ENCODE assay signal across 8 cellular contexts in genomic region chr7:102395958-102396709, GRCh38.
DNase-seq lines count a peak whose midpoint lies in the region; ATAC-seq and TF ChIP-seq lines count a peak whose summit lies in the region.

Gene PRKRIP1, plus strand, starts transcription at chr7:102396363. Its CDS starts 49 bp downstream, at chr7:102396412.

- peak within 1 kb of the TSS; percentile 98 for H3K4me3 ChIP-seq in astrocyte of the cerebellum (ENCODE audit: low read depth, low read length)

- no peak for TF ChIP-seq CTCF in astrocyte of the cerebellum (IDR thresholded peaks at IDR 0.05; ENCODE audit: low read depth, low read length, missing control alignments)

- in situ Hi-C loops in astrocyte of the cerebellum (cut with HindIII; ENCODE audit: low sequenced_read_pairs) = no loop called here

- DNase-seq in NCI-H2081 treated with DMSO at 0.1 percent for 48 hours (lab: John Stamatoyannopoulos, UW) (peak; percentile 90), T1000 (lab: John Stamatoyannopoulos, UW) (peak; percentile 63), astrocyte of the cerebellum (ENCODE audit: low read depth) (peak; percentile 94), hippocampal formation (lab: John Stamatoyannopoulos, UW) (peak; percentile 83 to 90), retina (peak; percentile 97), cortex of kidney (lab: John Stamatoyannopoulos, UW) (no peak)

- ATAC-seq in GM18511 (IDR thresholded peaks at IDR 0.05; ENCODE audit: unreplicated experiment) (peak; percentile 99), HG03039 (IDR thresholded peaks at IDR 0.05; ENCODE audit: unreplicated experiment) (peak; percentile 93)
